In genomic region chr2:12536926-12537325, GRCh38 we compare ENCODE assay signal across 17 cellular contexts.
"Had no signal": no experiment of that assay in that cellular context is flagged by ENCODE, and none has a peak within 500 bp of the region (broad histone marks: within the 10 kb centered on the region; RNA-seq: fewer than 3 reads in every experiment).

No MANE protein-coding gene starts in this region.

- H3K27me3 ChIP-seq: foreskin keratinocyte, neural progenitor cell, tibial nerve had no signal

- ATAC-seq: foreskin keratinocyte; stimulated activated naive B cell treated with anti-CD40 and anti-IgM and Interleukin-4, amounts not matched to agents 10 μg/mL and 1 μg/mL and 100 μg/mL, for 72 hours had no signal

- H3K9ac ChIP-seq: neural progenitor cell had no signal

- H3K9me3 ChIP-seq: tibial nerve had no signal

- H3K27ac ChIP-seq: foreskin keratinocyte, neural progenitor cell, tibial nerve had no signal

- H3K4me3 ChIP-seq: neural progenitor cell, tibial nerve had no signal

- DNase-seq: activated CD4-positive, alpha-beta T cell treated with anti-CD3 and anti-CD28 coated beads, Interleukin-2, amount 50 U/mL, for 4 hours; activated naive CD4-positive, alpha-beta T cell treated with anti-CD3 and anti-CD28 coated beads for 36 hours; activated T-cell treated with anti-CD3 and anti-CD28 coated beads for 4 hours; central memory CD4-positive, alpha-beta T cell; cortex of kidney; effector CD8-positive, alpha-beta T cell; foreskin keratinocyte; glutamatergic neuron; hypothalamus; kidney; mesendoderm; retina; stimulated activated CD4-positive, alpha-beta T cell treated with anti-CD3 and anti-CD28 coated beads, Interleukin-15, amount 100 ng/mL, for 24 hours; stimulated activated CD4-positive, alpha-beta T cell treated with anti-CD3 and anti-CD28 coated beads, Interleukin-4, amount 100 ng/mL, for 1 hour; stimulated activated naive B cell treated with anti-CD40 and anti-IgM and Interleukin-4, amounts not matched to agents 10 μg/mL and 1 μg/mL and 100 μg/mL, for 72 hours had no signal

- H3K36me3 ChIP-seq: neural progenitor cell, tibial nerve had no signal
